In the genomic region with DNA sequence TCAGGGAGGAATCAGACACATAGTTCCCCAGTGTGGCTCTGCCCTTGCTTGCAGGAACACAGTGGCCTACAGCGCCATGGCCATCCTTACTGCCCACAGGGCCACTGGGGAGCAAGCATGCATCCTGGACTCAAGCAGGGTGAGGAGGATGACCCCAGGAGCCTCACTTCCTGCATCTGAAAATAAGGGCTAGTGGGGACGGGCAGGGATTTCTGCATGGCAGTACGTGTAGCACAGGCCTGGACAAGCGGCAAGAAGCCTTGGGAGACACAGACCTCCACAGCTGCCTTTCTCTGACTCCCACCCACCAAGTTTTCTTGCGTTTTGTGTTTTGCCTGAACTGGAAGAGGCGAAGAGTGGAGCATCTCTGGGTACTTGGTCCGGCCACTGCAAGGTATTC, we compare ENCODE assay signal across 12 cellular contexts. TPM values are rescaled to one million over a fixed set of nuclear protein-coding genes. Genes with fewer than 3 reads are reported as not detected.
"Had no signal": no experiment of that assay in that cellular context is flagged by ENCODE, and none has a peak within 500 bp of the region (broad histone marks: within the 10 kb centered on the region; RNA-seq: fewer than 3 reads in every experiment).

No MANE protein-coding gene starts in this region.

RNA-seq across cellular contexts. Expression of gene POTEF, which starts 33.5 kb away (rescaled TPM):
- total RNA-seq: subcutaneous adipose tissue, suprapubic skin, temporal lobe, thoracic aorta, tibial nerve, transverse colon, upper lobe of left lung, upper lobe of right lung, ureter, urinary bladder, vagina had no signal
- polyA plus RNA-seq: stomach, urinary bladder had no signal

RNA-seq across cellular contexts. Expression of gene TUBA3E, which starts 35.8 kb away (rescaled TPM):
- total RNA-seq: stomach, subcutaneous adipose tissue, suprapubic skin, temporal lobe, thoracic aorta, tibial nerve, upper lobe of left lung, upper lobe of right lung, ureter, urinary bladder, vagina had no signal
- polyA plus RNA-seq: stomach, urinary bladder had no signal
